Comparison of ENCODE assay signal across 8 cellular contexts in the genomic region with DNA sequence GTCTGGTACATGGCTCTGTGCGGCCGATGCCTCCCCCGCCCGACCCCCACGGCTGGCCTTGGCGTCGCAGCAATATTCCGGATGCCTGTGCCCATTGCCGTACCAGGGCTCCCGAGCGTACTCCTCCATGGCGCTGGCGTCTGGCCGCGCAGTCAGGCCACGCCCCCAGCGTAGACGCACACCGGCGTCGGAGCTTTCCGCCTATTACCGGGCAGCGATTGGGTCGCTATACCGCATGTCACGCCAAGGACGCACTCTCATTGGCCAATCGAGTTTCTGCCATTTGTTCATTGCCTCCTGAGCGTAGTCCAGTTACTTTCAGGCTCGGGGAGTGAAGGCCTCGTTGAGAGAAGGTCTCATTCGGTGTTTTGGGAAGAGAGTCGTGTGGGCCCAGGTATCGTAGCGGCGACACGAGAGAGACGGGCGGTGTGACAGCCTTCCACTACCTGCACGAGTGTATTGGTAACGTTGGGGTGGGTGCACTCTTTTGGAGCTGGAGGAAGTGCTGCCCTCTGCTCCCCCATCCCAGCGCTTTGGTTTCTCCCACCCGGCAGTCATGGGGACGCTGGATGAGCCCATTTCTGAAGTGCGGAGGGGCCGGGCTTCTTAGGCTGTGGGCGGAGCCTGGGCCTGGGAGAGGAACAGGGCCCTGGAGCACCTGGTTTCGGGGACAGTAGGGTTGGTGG. TPM values are rescaled to one million over a fixed set of nuclear protein-coding genes. Genes with fewer than 3 reads are reported as not detected.
DNase-seq lines count a peak whose midpoint lies in the region; ATAC-seq, FAIRE-seq and TF ChIP-seq lines count a peak whose summit lies in the region.

A gene with protein sequence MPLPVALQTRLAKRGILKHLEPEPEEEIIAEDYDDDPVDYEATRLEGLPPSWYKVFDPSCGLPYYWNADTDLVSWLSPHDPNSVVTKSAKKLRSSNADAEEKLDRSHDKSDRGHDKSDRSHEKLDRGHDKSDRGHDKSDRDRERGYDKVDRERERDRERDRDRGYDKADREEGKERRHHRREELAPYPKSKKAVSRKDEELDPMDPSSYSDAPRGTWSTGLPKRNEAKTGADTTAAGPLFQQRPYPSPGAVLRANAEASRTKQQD (plus strand): TSS at position 310 of the 686 bp plus-strand sequence. CDS start 580 bp downstream, outside the sequence.
Gene TIMM17B, minus strand, starts transcription at position 148 of the 686 bp plus-strand sequence. Its CDS starts 19 bp downstream, at position 129.

- H3K27me3 ChIP-seq in heart left ventricle (peaks cover 0 to 3% (median 0%) of the 10 kb centered on the region in 9 donors), upper lobe of left lung (no peaks in the 10 kb centered on the region)

- H3K4me3 ChIP-seq in heart left ventricle (peak within 1 kb of the TSS; percentile 33 to 88 (median 77)), upper lobe of left lung (peak within 1 kb of the TSS; percentile 36 to 72 (median 68))

- peak; percentile 96 for FAIRE-seq in GM12892 (lab: Jason Lieb, UNC)

- H3K36me3 ChIP-seq in heart left ventricle, result peaks cover 0 to 44% (median 25%) of the 10 kb centered on the region in 9 donors
- peaks cover 0 to 34% (median 15%) of the 10 kb centered on the region in 4 donors for H3K36me3 ChIP-seq in upper lobe of left lung

- H3K4me1 ChIP-seq in heart left ventricle (peaks cover 0 to 20% (median 10%) of the 10 kb centered on the region in 12 donors), upper lobe of left lung (peaks cover 4 to 15% (median 10%) of the 10 kb centered on the region in 4 donors)

- TF ChIP-seq CTCF in heart left ventricle (IDR thresholded peaks at IDR 0.05) (no peak), upper lobe of left lung (IDR thresholded peaks at IDR 0.05) (no peak)

- H3K27ac ChIP-seq in heart left ventricle (peak within 1 kb of the TSS; percentile 89 to 97 (median 94)), upper lobe of left lung (peak within 1 kb of the TSS; percentile 95 to 96 (median 96))

- intact Hi-C loops in heart left ventricle (cut with DNase I), result loop anchor here in 5 of 10 donors (2.0 to 10.0 kb wide), 4 partner anchors 19 to 203 kb away; partner anchors contain the start of genes HDAC6 (in 3 of the 5) and SUV39H1 (in 1 of the 5)
- intact Hi-C loops in posterior cingulate gyrus (cut with DNase I), result no loop called here

- peak; percentile 88 for ATAC-seq in HG02852 (IDR thresholded peaks at IDR 0.05; ENCODE audit: unreplicated experiment)
- ATAC-seq in heart left ventricle, result peak; percentile 95 to 98 (median 96)
- peak; percentile 97 to 98 for ATAC-seq in upper lobe of left lung (ENCODE audit: low FRiP score in 2 of 2)

- TF ChIP-seq POLR2A in GM12892 (IDR thresholded peaks at IDR 0.05; ENCODE audit: low read depth, low read length) (peak; percentile 91), heart left ventricle (IDR thresholded peaks at IDR 0.05) (peak in 1 of 2 donors; percentile 86), upper lobe of left lung (IDR thresholded peaks at IDR 0.05) (peak in 3 of 4 donors; percentile 71 to 87 (median 74))

- H3K9me3 ChIP-seq in heart left ventricle, result peaks cover 0 to 10% (median 0%) of the 10 kb centered on the region in 12 donors
- peaks cover 0 to 3% (median 0%) of the 10 kb centered on the region in 4 donors for H3K9me3 ChIP-seq in upper lobe of left lung

- 0 to 55% (median 17%) methylated on average over 30 to 49 of the region's 49 CpGs for WGBS in heart left ventricle, 4 donors
- WGBS in upper lobe of left lung, 2 donors, result 60% methylated on average over 47 of the region's 49 CpGs; no CpG with 5 or more reads in 1 of the 2 donors

- DNase-seq in GM12892 (ENCODE audit: insufficient read length) (peak; percentile 80), NCI-H146 (lab: John Stamatoyannopoulos, UW) (peak; percentile 96), T-helper 1 cell (peak; percentile 75 to 96 (median 84)), amniotic epithelial cell (ENCODE audit: low read depth) (peak; percentile 97), heart left ventricle (peak; percentile 90 to 94 (median 92)), posterior cingulate gyrus (peak; percentile 84 to 98 (median 88)), upper lobe of left lung (peak; percentile 90 to 95)

- no peak for TF ChIP-seq EP300 in upper lobe of left lung (IDR thresholded peaks at IDR 0.05)

RNA-seq across cellular contexts. Expression of the first gene that starts in this region (rescaled TPM):
- polyA plus RNA-seq in GM12892 (2012; ENCODE audit: missing spikeins), result 67.7 TPM
- 10 to 100 TPM; 45.3 to 67.0 (median 52.9) TPM for total RNA-seq in heart left ventricle
- 10 to 100 TPM; 88.0 to 99.0 TPM for polyA plus RNA-seq in heart left ventricle
- total RNA-seq in upper lobe of left lung, result 10 to 100 TPM; 49.1 to 76.9 (median 65.2) TPM

RNA-seq across cellular contexts. Expression of gene TIMM17B, which starts in this region (rescaled TPM):
- 25.8 TPM for polyA plus RNA-seq in GM12892 (2012; ENCODE audit: missing spikeins)
- total RNA-seq in heart left ventricle (10 to 100 TPM; 57.1 to 86.9 (median 71.0) TPM), upper lobe of left lung (10 to 100 TPM; 29.6 to 49.6 (median 42.6) TPM)
- 10 to 100 TPM; 74.0 to 91.0 TPM for polyA plus RNA-seq in heart left ventricle

Comparison
In these comparisons a context has a peak if more than half of its experiments do, and no peak if none do; other contexts are left out.
1. Peak in every context shown above with its lines: DNase-seq, ATAC-seq, H3K4me3 ChIP-seq and H3K27ac ChIP-seq.